8 cellular contexts compared by ENCODE assay signal in the genomic region with DNA sequence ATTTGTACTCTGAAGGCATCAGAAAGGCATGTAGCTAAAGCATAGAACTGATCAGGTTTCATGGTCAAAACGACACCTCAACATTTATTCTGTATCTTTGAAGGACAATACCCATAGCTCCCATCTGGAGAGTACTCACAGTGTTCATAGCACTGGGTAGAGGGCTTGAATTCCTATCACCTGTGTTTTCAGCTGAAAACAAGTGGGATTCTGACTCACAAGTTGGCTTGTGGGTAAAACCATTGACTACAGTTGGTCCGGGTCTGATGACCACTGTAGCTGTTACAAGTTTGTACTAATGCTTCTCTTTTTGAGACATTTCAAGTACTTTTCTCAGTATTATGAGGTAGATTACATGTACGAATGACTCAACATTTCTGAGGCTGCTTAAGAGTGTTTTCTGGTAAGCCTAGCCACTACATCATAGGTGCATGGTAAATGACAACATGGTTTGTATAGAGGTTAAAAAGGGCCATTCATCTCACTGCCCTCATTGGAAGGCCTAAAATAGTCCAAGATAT.
DNase-seq lines count a peak whose midpoint lies in the region; ATAC-seq and TF ChIP-seq lines count a peak whose summit lies in the region.

No MANE protein-coding gene starts in this region.

- H3K27ac Mint-ChIP-seq in CD4-positive, alpha-beta T cell = peak overlapping the region; percentile 86
- no peak overlapping the region for H3K27ac Mint-ChIP-seq in H9
- peak overlapping the region; percentile 92 to 97 for H3K27ac Mint-ChIP-seq in stimulated activated naive CD8-positive, alpha-beta T cell treated with anti-CD3 and anti-CD28 coated beads, Interleukin-15, amount 100 ng/mL, for 72 hours

- H3K36me3 ChIP-seq in prostate gland = no peaks in the 10 kb centered on the region

- CTCF ChIA-PET in CD4-positive, alpha-beta T cell (lab: Charles Lee) = interaction anchor here (0.7 to 1.8 kb wide), 6 partner anchors 9 to 316 kb away, joined by 3 to 7 read pairs (median 5); no protein-coding TSS in a partner anchor

- H3K27ac ChIP-seq in CD4-positive, alpha-beta T cell (ENCODE audit: low read depth, low read length) = no peak overlapping the region
- H3K27ac ChIP-seq in H9 (ENCODE audit: insufficient read length, low read depth, low read length) (no peak overlapping the region), prostate gland (no peak overlapping the region)

- no peaks in the 10 kb centered on the region for H3K27me3 ChIP-seq in CD4-positive, alpha-beta T cell (ENCODE audit: control insufficient read depth, insufficient read depth, low read length)
- no peaks in the 10 kb centered on the region for H3K27me3 ChIP-seq in H9 (ENCODE audit: insufficient read depth, low read length)
- H3K27me3 ChIP-seq in prostate gland (replicated peaks; ENCODE audit: insufficient read depth) = no peaks in the 10 kb centered on the region

- no peak for ATAC-seq in CD4-positive, alpha-beta T cell (ENCODE audit: poor library complexity)
- ATAC-seq in stimulated activated naive CD8-positive, alpha-beta T cell treated with anti-CD3 and anti-CD28 coated beads, Interleukin-15, amount 100 ng/mL, for 72 hours = peak; percentile 88
- ATAC-seq in GM19452 (IDR thresholded peaks at IDR 0.05; ENCODE audit: unreplicated experiment) = no peak

- TF ChIP-seq POLR2A in erythroblast (IDR thresholded peaks at IDR 0.05; ENCODE audit: low read length) = no peak
- no peak for TF ChIP-seq POLR2A in prostate gland (IDR thresholded peaks at IDR 0.05)

- H3K14ac ChIP-seq in H9 (ENCODE audit: insufficient read depth, low read length) = no peak overlapping the region

- no peaks in the 10 kb centered on the region for H3K79me2 ChIP-seq in H9 (ENCODE audit: insufficient read depth, low read length)

- H3K23me2 ChIP-seq in H9 (ENCODE audit: insufficient read length, low read depth, low read length, poor library complexity, severe bottlenecking) = no peaks in the 10 kb centered on the region

- POLR2A ChIA-PET in CD4-positive, alpha-beta T cell (lab: Charles Lee) = interaction anchor here (1.0 kb wide), 1 partner anchor 10 kb away, joined by 3 read pairs; no protein-coding TSS in a partner anchor

- no peak overlapping the region for H2AK5ac ChIP-seq in H9 (ENCODE audit: insufficient read length, low read length)

- no peak overlapping the region for H3K18ac ChIP-seq in H9 (ENCODE audit: insufficient read length, low read depth, low read length)

- no peak for DNase-seq in CD4-positive, alpha-beta T cell
- DNase-seq in H9 = no peak
- DNase-seq in RPMI7951 (ENCODE audit: low read depth) = peak; percentile 25
- peak; percentile 42 to 63 for DNase-seq in erythroblast (lab: John Stamatoyannopoulos, UW)
- peak; percentile 57 to 79 for DNase-seq in stimulated activated naive CD8-positive, alpha-beta T cell treated with anti-CD3 and anti-CD28 coated beads, Interleukin-15, amount 100 ng/mL, for 72 hours
- DNase-seq in prostate gland (ENCODE audit: low spot score) = no peak
- no peak for DNase-seq in cerebellar cortex (ENCODE audit: low spot score)

- H2BK12ac ChIP-seq in H9 (ENCODE audit: insufficient read length, low read depth, low read length) = no peak overlapping the region

- WGBS in H9 (ENCODE audit: extremely low coverage, insufficient read length, low lambda C conversion rate) = no CpG with 5 or more reads among the region's 3 CpGs
- WGBS in prostate gland = 83% methylated on average over 3 of the region's 3 CpGs

- no peaks in the 10 kb centered on the region for H4K20me1 ChIP-seq in H9 (ENCODE audit: control insufficient read depth, insufficient read depth, insufficient read length)

- no peak overlapping the region for H3K9ac ChIP-seq in H9 (ENCODE audit: extremely low read depth, insufficient read length, low read length)

- peak overlapping the region; percentile 33 for H2BK20ac ChIP-seq in H9 (ENCODE audit: low read depth, low read length, poor library complexity, severe bottlenecking)

- no peak overlapping the region for H3K56ac ChIP-seq in H9 (ENCODE audit: insufficient read length, low read depth, low read length)

- H3K4me2 ChIP-seq in H9 (ENCODE audit: insufficient read depth, insufficient read length, low read length) = no peak overlapping the region

- H3K9me3 ChIP-seq in CD4-positive, alpha-beta T cell (ENCODE audit: control insufficient read depth, low read length) = no peaks in the 10 kb centered on the region
- H3K9me3 ChIP-seq in H9 (ENCODE audit: control insufficient read depth, low read depth, low read length) = no peaks in the 10 kb centered on the region
- no peaks in the 10 kb centered on the region for H3K9me3 ChIP-seq in prostate gland

- H4K5ac ChIP-seq in H9 (ENCODE audit: insufficient read length, low read depth, low read length) = no peak overlapping the region

- H3T11ph ChIP-seq in H9 (ENCODE audit: low read length) = no peak overlapping the region

- H3K4me3 ChIP-seq in prostate gland = no peak overlapping the region

- H3K27me3 Mint-ChIP-seq in CD4-positive, alpha-beta T cell = no peaks in the 10 kb centered on the region
- no peaks in the 10 kb centered on the region; the same call in 1 of the 2 replicates for H3K27me3 Mint-ChIP-seq in H9 (ENCODE audit: low read depth)
- no peaks in the 10 kb centered on the region for H3K27me3 Mint-ChIP-seq in stimulated activated naive CD8-positive, alpha-beta T cell treated with anti-CD3 and anti-CD28 coated beads, Interleukin-15, amount 100 ng/mL, for 72 hours

- H2BK15ac ChIP-seq in H9 (ENCODE audit: low read depth, low read length) = no peak overlapping the region

- no peaks in the 10 kb centered on the region for H3K36me3 Mint-ChIP-seq in CD4-positive, alpha-beta T cell (ENCODE audit: low read depth)
- peaks cover 0 to 3% (median 2%) of the 10 kb centered on the region in 3 experiments; a peak in 4 of 7 replicates for H3K36me3 Mint-ChIP-seq in H9 (ENCODE audit: insufficient read depth in 1 of 3, low read depth in 3 of 3)

- intact Hi-C loops in CD4-positive, alpha-beta T cell (cut with DNase I, micrococcal nuclease) = loop anchor here (1.0 to 5.0 kb wide), 2 partner anchors 9 to 66 kb away; no protein-coding TSS in a partner anchor
- intact Hi-C loops in prostate gland (cut with DNase I) = no loop called here

- H2BK5ac ChIP-seq in H9 (ENCODE audit: insufficient read length, low read length) = no peak overlapping the region

- H2AFZ ChIP-seq in H9 (ENCODE audit: low read length) = no peak overlapping the region

- H3K4me1 ChIP-seq in H9 (ENCODE audit: insufficient read depth, low read length) (peaks cover 8% of the 10 kb centered on the region), prostate gland (replicated peaks) (no peaks in the 10 kb centered on the region)

- no peak for TF ChIP-seq CTCF in CD4-positive, alpha-beta T cell (IDR thresholded peaks at IDR 0.05)
- TF ChIP-seq CTCF in H9 (conservative IDR thresholded peaks at IDR 0.05) (no peak), prostate gland (IDR thresholded peaks at IDR 0.05) (no peak)

- no peak overlapping the region for H2BK120ac ChIP-seq in H9 (ENCODE audit: low read depth, low read length, poor library complexity, severe bottlenecking)

- H4K8ac ChIP-seq in H9 (replicated peaks; ENCODE audit: insufficient read length, low read depth, low read length) = no peak overlapping the region

- peaks cover 72% of the 10 kb centered on the region for H3K4me1 Mint-ChIP-seq in CD4-positive, alpha-beta T cell (ENCODE audit: low read depth)
- peaks cover 33 to 34% of the 10 kb centered on the region in 2 experiments for H3K4me1 Mint-ChIP-seq in H9
- peaks cover 81% of the 10 kb centered on the region for H3K4me1 Mint-ChIP-seq in stimulated activated naive CD8-positive, alpha-beta T cell treated with anti-CD3 and anti-CD28 coated beads, Interleukin-15, amount 100 ng/mL, for 72 hours

- H4K91ac ChIP-seq in H9 (ENCODE audit: insufficient read length, low read depth, low read length) = no peak overlapping the region

- H3K23ac ChIP-seq in H9 (ENCODE audit: insufficient read length, low read depth, low read length) = no peak overlapping the region

- H3K4me3 Mint-ChIP-seq in CD4-positive, alpha-beta T cell = peak overlapping the region; percentile 68
- no peak overlapping the region for H3K4me3 Mint-ChIP-seq in H9
- peak overlapping the region; percentile 48 to 71 for H3K4me3 Mint-ChIP-seq in stimulated activated naive CD8-positive, alpha-beta T cell treated with anti-CD3 and anti-CD28 coated beads, Interleukin-15, amount 100 ng/mL, for 72 hours

- no peaks in the 10 kb centered on the region for H3K79me1 ChIP-seq in H9 (ENCODE audit: insufficient read depth, low read depth, low read length, poor library complexity, severe bottlenecking)

- H3K4ac ChIP-seq in H9 (ENCODE audit: low read depth, low read length) = no peak overlapping the region

- no peaks in the 10 kb centered on the region for H3K9me3 Mint-ChIP-seq in CD4-positive, alpha-beta T cell
- H3K9me3 Mint-ChIP-seq in H9 = no peaks in the 10 kb centered on the region
- H3K9me3 Mint-ChIP-seq in stimulated activated naive CD8-positive, alpha-beta T cell treated with anti-CD3 and anti-CD28 coated beads, Interleukin-15, amount 100 ng/mL, for 72 hours = peaks cover 0 to 5% of the 10 kb centered on the region in 2 donors

Comparison
In these comparisons a context has a peak if more than half of its experiments do, and no peak if none do; other contexts are left out.
1. DNase-seq: peak in RPMI7951 (single experiment), erythroblast (2 of 2) and stimulated activated naive CD8-positive, alpha-beta T cell treated with anti-CD3 and anti-CD28 coated beads, Interleukin-15, amount 100 ng/mL, for 72 hours (2 of 2); none in CD4-positive, alpha-beta T cell (0 of 10), H9 (single experiment), prostate gland (single experiment) and cerebellar cortex (single experiment).
2. H3K27ac Mint-ChIP-seq: peak in CD4-positive, alpha-beta T cell (single experiment) and stimulated activated naive CD8-positive, alpha-beta T cell treated with anti-CD3 and anti-CD28 coated beads, Interleukin-15, amount 100 ng/mL, for 72 hours (2 of 2); none in H9 (0 of 3).
3. H3K4me3 Mint-ChIP-seq: peak in CD4-positive, alpha-beta T cell (single experiment) and stimulated activated naive CD8-positive, alpha-beta T cell treated with anti-CD3 and anti-CD28 coated beads, Interleukin-15, amount 100 ng/mL, for 72 hours (2 of 2); none in H9 (0 of 2).